In genomic region chr6:26086214-26086613, GRCh38 we compare ENCODE assay signal across 16 cellular contexts. TPM values are rescaled to one million over a fixed set of nuclear protein-coding genes. Genes with fewer than 3 reads are reported as not detected.
DNase-seq lines count a peak whose midpoint lies in the region; ATAC-seq and TF ChIP-seq lines count a peak whose summit lies in the region.
"Had no signal": no experiment of that assay in that cellular context is flagged by ENCODE, and none has a peak within 500 bp of the region (broad histone marks: within the 10 kb centered on the region; RNA-seq: fewer than 3 reads in every experiment).

No MANE protein-coding gene starts in this region.

- peaks cover 10% of the 10 kb centered on the region for H3K36me3 Mint-ChIP-seq in CD4-positive, CD25-positive, alpha-beta regulatory T cell
- no peaks in the 10 kb centered on the region for H3K36me3 Mint-ChIP-seq in activated T-cell treated with anti-CD3 and anti-CD28 coated beads, Interleukin-2, amount 50 U/mL, for 4 hours (ENCODE audit: insufficient read depth)

- WGBS in mesenchymal stem cell, result 98% methylated on average over 3 of the region's 3 CpGs
- WGBS in hepatocyte (ENCODE audit: low lambda C conversion rate, missing lambda C conversion rate), result 89% methylated on average over 3 of the region's 3 CpGs

- H3K27me3 ChIP-seq in CD4-positive, CD25-positive, alpha-beta regulatory T cell (ENCODE audit: control insufficient read depth, insufficient read depth, low read length), result peaks cover 2% of the 10 kb centered on the region
- H3K27me3 ChIP-seq in HCT116 (ENCODE audit: insufficient read depth, low read length), result no peaks in the 10 kb centered on the region
- H3K27me3 ChIP-seq in mesenchymal stem cell (ENCODE audit: control insufficient read depth in 1 of 2, insufficient read depth in 1 of 2, low read length in 2 of 2), result no peaks in the 10 kb centered on the region
- no peaks in the 10 kb centered on the region for H3K27me3 ChIP-seq in hepatocyte
- H3K27me3 ChIP-seq: upper lobe of right lung had no signal

- no peak overlapping the region for H2AK5ac ChIP-seq in mesenchymal stem cell (ENCODE audit: low read length, severe bottlenecking)

- H3K9me3 ChIP-seq in CD4-positive, CD25-positive, alpha-beta regulatory T cell (ENCODE audit: control insufficient read depth in 2 of 2, low read length in 2 of 2), result no peaks in the 10 kb centered on the region
- no peaks in the 10 kb centered on the region for H3K9me3 ChIP-seq in HCT116 (ENCODE audit: control insufficient read depth in 1 of 2, insufficient read depth in 1 of 2, low read depth in 1 of 2, low read length in 2 of 2)
- no peaks in the 10 kb centered on the region for H3K9me3 ChIP-seq in mesenchymal stem cell (ENCODE audit: control insufficient read depth, low read length)
- no peaks in the 10 kb centered on the region for H3K9me3 ChIP-seq in hepatocyte (ENCODE audit: low read depth)
- H3K9me3 ChIP-seq: psoas muscle, upper lobe of right lung had no signal

- no peak overlapping the region for H4K91ac ChIP-seq in mesenchymal stem cell (ENCODE audit: low read length)

- no TSS peak for BruUV-seq in HCT116 (replicated peaks; lab: Mats Ljungman, UMichigan)

- peak overlapping the region; percentile 87 to 91 (median 88) for H3K4me3 Mint-ChIP-seq in CD4-positive, CD25-positive, alpha-beta regulatory T cell
- peak overlapping the region; percentile 30 for H3K4me3 Mint-ChIP-seq in activated T-cell treated with anti-CD3 and anti-CD28 coated beads, Interleukin-2, amount 50 U/mL, for 4 hours

- no peaks in the 10 kb centered on the region for H3K36me3 ChIP-seq in CD4-positive, CD25-positive, alpha-beta regulatory T cell (ENCODE audit: control insufficient read depth, insufficient read depth, low read length)
- H3K36me3 ChIP-seq in HCT116 (ENCODE audit: control insufficient read depth in 1 of 2, insufficient read depth in 2 of 2, low read length in 2 of 2) (no peaks in the 10 kb centered on the region), mesenchymal stem cell (ENCODE audit: control insufficient read depth in 1 of 2, insufficient read depth in 2 of 2, low read depth in 1 of 2, low read length in 2 of 2) (peaks cover 1% of the 10 kb centered on the region in 2 experiments), hepatocyte (replicated peaks; ENCODE audit: insufficient read depth, low read depth) (no peaks in the 10 kb centered on the region)
- H3K36me3 ChIP-seq: upper lobe of right lung had no signal

- H3K27me3 Mint-ChIP-seq in CD4-positive, CD25-positive, alpha-beta regulatory T cell, result no peaks in the 10 kb centered on the region
- no peaks in the 10 kb centered on the region for H3K27me3 Mint-ChIP-seq in activated T-cell treated with anti-CD3 and anti-CD28 coated beads, Interleukin-2, amount 50 U/mL, for 4 hours (ENCODE audit: low read depth)

- H3K79me2 ChIP-seq in HCT116 (ENCODE audit: insufficient read depth, low read length) (no peaks in the 10 kb centered on the region), hepatocyte (peaks cover 6% of the 10 kb centered on the region)

- POLR2A ChIA-PET in HCT116 (lab: Charles Lee), result interaction anchor here (1.1 to 2.1 kb wide), 3 partner anchors 23 to 65 kb away, joined by 3 to 12 read pairs (median 4); a partner anchor contains a TSS

- no peak overlapping the region for H3K18ac ChIP-seq in mesenchymal stem cell (ENCODE audit: low read depth in 1 of 2, low read length in 2 of 2)

- no peak for TF ChIP-seq POLR2A in HCT116 (IDR thresholded peaks at IDR 0.05; ENCODE audit: borderline replicate concordance, extremely low read depth, insufficient read depth, insufficient read length)

- peak; percentile 97 to 100 for ATAC-seq in CD4-positive, CD25-positive, alpha-beta regulatory T cell (ENCODE audit: low read depth in 2 of 2)
- no peak for ATAC-seq in HCT116
- ATAC-seq in activated T-cell treated with anti-CD3 and anti-CD28 coated beads, Interleukin-2, amount 50 U/mL, for 4 hours, result peak; percentile 69 to 70
- no peak for ATAC-seq in GM18511 (IDR thresholded peaks at IDR 0.05; ENCODE audit: unreplicated experiment)
- no peak for ATAC-seq in GM21367 (IDR thresholded peaks at IDR 0.05; ENCODE audit: unreplicated experiment)
- ATAC-seq: psoas muscle, upper lobe of right lung had no signal

- peak overlapping the region; percentile 94 for H2AFZ ChIP-seq in HCT116 (ENCODE audit: low read depth, low read length, poor library complexity, severe bottlenecking)
- no peak overlapping the region for H2AFZ ChIP-seq in mesenchymal stem cell (ENCODE audit: low read depth, low read length)
- no peak overlapping the region for H2AFZ ChIP-seq in hepatocyte

- H3K9me2 ChIP-seq in HCT116 (ENCODE audit: insufficient read depth), result no peaks in the 10 kb centered on the region
- H3K9me2 ChIP-seq in hepatocyte (replicated peaks; ENCODE audit: insufficient read depth), result no peaks in the 10 kb centered on the region

- H3K27ac ChIP-seq in CD4-positive, CD25-positive, alpha-beta regulatory T cell (ENCODE audit: insufficient read depth, low read length, poor library complexity, severe bottlenecking), result peak overlapping the region; percentile 68
- H3K27ac ChIP-seq in HCT116 (ENCODE audit: low read depth, low read length) (peak overlapping the region; percentile 5; the same call in 1 of the 2 replicates), mesenchymal stem cell (ENCODE audit: low read length, poor library complexity, severe bottlenecking) (no peak overlapping the region), hepatocyte (no peak overlapping the region)
- H3K27ac ChIP-seq: C4-2B, epithelial cell of prostate had no signal

- peaks cover 28% of the 10 kb centered on the region for H3K4me1 ChIP-seq in CD4-positive, CD25-positive, alpha-beta regulatory T cell (ENCODE audit: control insufficient read depth, insufficient read depth, low read length, poor library complexity, severe bottlenecking)
- H3K4me1 ChIP-seq in HCT116 (ENCODE audit: control insufficient read depth in 1 of 2, insufficient read depth in 2 of 2, low read length in 2 of 2) (peaks cover 10 to 24% of the 10 kb centered on the region in 2 experiments; a peak in 3 of 4 replicates), mesenchymal stem cell (ENCODE audit: control insufficient read depth, insufficient read depth, low read depth, low read length) (peaks cover 2% of the 10 kb centered on the region), hepatocyte (ENCODE audit: insufficient read depth) (peaks cover 10% of the 10 kb centered on the region)

- RAD21 ChIA-PET in HCT116 (lab: Charles Lee; ENCODE audit: low non-redundant PET in 1 of 2, low total read pairs in 2 of 2, uncharacterized antibody in 2 of 2, unreplicated experiment in 2 of 2), result no interaction called here

- no peak overlapping the region for H3K14ac ChIP-seq in mesenchymal stem cell (ENCODE audit: low read length in 2 of 2)

- no peak overlapping the region for H3K23ac ChIP-seq in mesenchymal stem cell (ENCODE audit: low read length in 2 of 2)

- TF ChIP-seq CTCF in HCT116 (IDR thresholded peaks at IDR 0.05 in 2 of 3, conservative IDR thresholded peaks at IDR 0.05 in 1 of 3; ENCODE audit: borderline replicate concordance in 1 of 3, insufficient read depth in 1 of 3, low read depth in 2 of 3, low read length in 2 of 3), result no peak
- TF ChIP-seq CTCF in hepatocyte (IDR thresholded peaks at IDR 0.05; ENCODE audit: poor library complexity), result no peak

- H2BK5ac ChIP-seq in mesenchymal stem cell (ENCODE audit: low read depth, low read length, poor library complexity, severe bottlenecking), result no peak overlapping the region

- peaks cover 15% of the 10 kb centered on the region for H3K79me1 ChIP-seq in mesenchymal stem cell (replicated peaks; ENCODE audit: low read length, poor library complexity, severe bottlenecking)

- intact Hi-C loops in HCT116 (cut with micrococcal nuclease), result no loop called here

- no peaks in the 10 kb centered on the region for H4K20me1 ChIP-seq in HCT116 (ENCODE audit: insufficient read depth)
- no peaks in the 10 kb centered on the region for H4K20me1 ChIP-seq in hepatocyte (ENCODE audit: insufficient read depth, poor library complexity, severe bottlenecking)

- no peak overlapping the region for H2BK120ac ChIP-seq in mesenchymal stem cell (ENCODE audit: low read depth, low read length)

- peak overlapping the region; percentile 80 to 89 (median 80) for H3K27ac Mint-ChIP-seq in CD4-positive, CD25-positive, alpha-beta regulatory T cell

- no peak for TF ChIP-seq RAD21 in HCT116 (IDR thresholded peaks at IDR 0.05; ENCODE audit: low read depth)

- H2BK12ac ChIP-seq in mesenchymal stem cell (ENCODE audit: low read length in 2 of 2), result no peak overlapping the region

- no peak overlapping the region for H3K9ac ChIP-seq in HCT116 (ENCODE audit: low read length)
- peak overlapping the region; percentile 87 for H3K9ac ChIP-seq in mesenchymal stem cell (ENCODE audit: low read length)

- no peak overlapping the region for H4K8ac ChIP-seq in mesenchymal stem cell (ENCODE audit: low read length)

- CTCF ChIA-PET in HCT116 (lab: Charles Lee), result interaction anchor here (2.0 to 2.4 kb wide), 2 partner anchors 10 to 20 kb away, joined by 10 to 11 read pairs; no protein-coding TSS in a partner anchor

- peaks cover 0 to 7% (median 2%) of the 10 kb centered on the region in 7 donors for H3K9me3 Mint-ChIP-seq in CD4-positive, CD25-positive, alpha-beta regulatory T cell
- H3K9me3 Mint-ChIP-seq in activated T-cell treated with anti-CD3 and anti-CD28 coated beads, Interleukin-2, amount 50 U/mL, for 4 hours, result peaks cover 7% of the 10 kb centered on the region

- peaks cover 11 to 40% (median 33%) of the 10 kb centered on the region in 4 donors for H3K4me1 Mint-ChIP-seq in CD4-positive, CD25-positive, alpha-beta regulatory T cell
- peaks cover 31% of the 10 kb centered on the region for H3K4me1 Mint-ChIP-seq in activated T-cell treated with anti-CD3 and anti-CD28 coated beads, Interleukin-2, amount 50 U/mL, for 4 hours (ENCODE audit: low read depth)

- H2BK15ac ChIP-seq in mesenchymal stem cell (ENCODE audit: low read depth, poor library complexity, severe bottlenecking), result no peak overlapping the region

- DNase-seq in CD4-positive, CD25-positive, alpha-beta regulatory T cell, result peak; percentile 31 to 89 (median 76)
- DNase-seq in HCT116 (ENCODE audit: low read depth, low spot score) (no peak), mesenchymal stem cell (no peak), hepatocyte (ENCODE audit: low spot score) (no peak)
- peak; percentile 28 for DNase-seq in activated T-cell treated with anti-CD3 and anti-CD28 coated beads, Interleukin-2, amount 50 U/mL, for 4 hours
- DNase-seq in stimulated activated CD4-positive, alpha-beta T cell treated with anti-CD3 and anti-CD28 coated beads, Interleukin-12 subunit alpha, Interleukin-12 subunit beta, amount 100 ng/mL, for 4 hours, result no peak
- DNase-seq: glutamatergic neuron, NCI-H1417, NCI-H446 treated with DMSO at 0.1 percent for 48 hours, OCI-M1, psoas muscle, upper lobe of right lung had no signal

- peak overlapping the region; percentile 78 for H3K4me3 ChIP-seq in CD4-positive, CD25-positive, alpha-beta regulatory T cell (ENCODE audit: low read depth, low read length)
- H3K4me3 ChIP-seq in HCT116 (replicated peaks in 1 of 2; ENCODE audit: low read depth in 1 of 2, low read length in 2 of 2) (no peak overlapping the region), mesenchymal stem cell (ENCODE audit: insufficient read depth in 1 of 2, low read depth in 1 of 2, low read length in 2 of 2) (no peak overlapping the region), hepatocyte (no peak overlapping the region)
- H3K4me3 ChIP-seq: upper lobe of right lung had no signal

- H3K4me2 ChIP-seq in HCT116 (ENCODE audit: low read length), result peak overlapping the region; percentile 97; the same call in 1 of the 2 replicates
- no peak overlapping the region for H3K4me2 ChIP-seq in mesenchymal stem cell (ENCODE audit: low read length, poor library complexity, severe bottlenecking)
- H3K4me2 ChIP-seq in hepatocyte, result no peak overlapping the region

- H3K4ac ChIP-seq in mesenchymal stem cell (ENCODE audit: low read depth in 1 of 2, low read length in 2 of 2), result no peak overlapping the region

RNA-seq across cellular contexts. Expression of gene HFE, which starts 1.0 kb away (rescaled TPM):
- 2.6 TPM for total RNA-seq in CD4-positive, CD25-positive, alpha-beta regulatory T cell
- polyA plus RNA-seq in CD4-positive, CD25-positive, alpha-beta regulatory T cell, result 1 to 10 TPM; 1.2 to 2.5 (median 2.4) TPM
- total RNA-seq in HCT116 (2021; ENCODE audit: unreplicated experiment) (9.8 TPM), hepatocyte (5.6 and 7.4 TPM in 2 replicates)
- 12.0 and 13.4 TPM in 2 replicates for polyA plus RNA-seq in HCT116 (2012)
- total RNA-seq in activated T-cell treated with anti-CD3 and anti-CD28 coated beads, Interleukin-2, amount 50 U/mL, for 4 hours, result under 1 TPM in 1 of 3 donors, not detected in 2; 0.28 TPM
- polyA plus RNA-seq in mesenchymal stem cell (2013, experiment 1 of 2), result 10.1 TPM
- polyA plus RNA-seq in mesenchymal stem cell (2013, experiment 2 of 2), result 9.2 TPM
- 3.6 and 4.5 TPM in 2 replicates for polyA plus RNA-seq in hepatocyte

Comparison
In these comparisons a context has a peak if more than half of its experiments do, and no peak if none do; other contexts are left out.
1. ATAC-seq: peak in CD4-positive, CD25-positive, alpha-beta regulatory T cell (2 of 2) and activated T-cell treated with anti-CD3 and anti-CD28 coated beads, Interleukin-2, amount 50 U/mL, for 4 hours (2 of 2); none in HCT116 (single experiment), GM18511 (single experiment) and GM21367 (single experiment).
2. DNase-seq: peak in CD4-positive, CD25-positive, alpha-beta regulatory T cell (3 of 3) and activated T-cell treated with anti-CD3 and anti-CD28 coated beads, Interleukin-2, amount 50 U/mL, for 4 hours (single experiment); none in HCT116 (single experiment), mesenchymal stem cell (single experiment), hepatocyte (single experiment) and stimulated activated CD4-positive, alpha-beta T cell treated with anti-CD3 and anti-CD28 coated beads, Interleukin-12 subunit alpha, Interleukin-12 subunit beta, amount 100 ng/mL, for 4 hours (single experiment).
3. H3K27ac ChIP-seq: peak in CD4-positive, CD25-positive, alpha-beta regulatory T cell (single experiment) and HCT116 (single experiment); none in mesenchymal stem cell (single experiment) and hepatocyte (single experiment).